12 cellular contexts compared by ENCODE assay signal in the genomic region with DNA sequence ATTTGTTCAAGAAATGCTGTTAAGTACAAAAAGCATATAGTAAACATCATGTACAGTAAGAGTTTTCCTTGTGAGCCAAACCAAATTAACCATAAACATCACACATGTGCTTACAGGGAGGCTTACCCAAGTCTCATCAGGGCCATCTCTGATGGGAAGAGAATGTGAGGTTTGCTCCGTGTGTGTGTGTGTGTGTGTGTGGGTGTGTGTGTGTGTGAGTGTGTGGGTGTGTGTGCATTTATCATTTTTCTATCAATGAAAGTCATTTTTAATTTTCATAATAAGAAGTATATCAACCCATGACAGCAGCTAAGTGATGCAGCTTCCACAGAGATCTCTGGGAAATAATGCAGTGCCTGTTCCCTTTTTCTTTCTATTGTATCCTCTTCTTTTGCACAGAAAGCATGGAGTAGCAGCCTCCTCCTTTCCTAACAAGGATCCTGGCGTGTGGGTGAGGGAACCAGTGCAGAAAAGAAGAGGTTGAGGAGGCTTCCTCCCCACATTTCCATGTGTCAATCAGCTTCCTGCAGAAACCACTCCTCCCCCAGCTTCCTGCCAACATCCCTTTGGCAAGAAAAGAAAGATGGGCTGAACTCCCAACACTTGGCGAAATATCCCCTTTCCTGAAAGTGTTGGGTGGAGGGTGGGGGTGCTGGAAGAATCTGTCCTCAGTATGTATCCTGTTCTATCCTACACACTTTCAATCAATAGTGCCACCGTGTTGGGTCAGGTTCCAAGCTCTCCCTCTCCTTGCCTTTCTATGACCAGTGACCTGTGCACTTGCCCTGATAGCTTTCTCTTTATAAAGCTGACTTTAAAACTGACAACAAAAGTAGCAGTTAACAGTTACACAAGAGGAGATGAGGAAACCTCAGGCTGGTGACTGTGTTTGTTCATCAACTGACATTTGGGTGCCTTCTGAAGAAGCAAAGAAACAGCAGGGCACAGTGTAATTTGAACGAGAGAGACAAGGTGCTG.
DNase-seq lines count a peak whose midpoint lies in the region; ATAC-seq, FAIRE-seq and TF ChIP-seq lines count a peak whose summit lies in the region.
"Had no signal": no experiment of that assay in that cellular context is flagged by ENCODE, and none has a peak within 500 bp of the region (broad histone marks: within the 10 kb centered on the region; RNA-seq: fewer than 3 reads in every experiment).

No MANE protein-coding gene starts in this region.

- H3K27me3 ChIP-seq in BLaER1 (no peaks in the 10 kb centered on the region), Loucy (ENCODE audit: insufficient read depth, low read length, poor library complexity, severe bottlenecking) (no peaks in the 10 kb centered on the region), K562 (ENCODE audit: control insufficient read depth in 2 of 2, insufficient read depth in 2 of 2, low read length in 2 of 2) (no peaks in the 10 kb centered on the region)
- H3K27me3 ChIP-seq: vagina had no signal

- H3K9ac ChIP-seq in BLaER1: no peak overlapping the region
- H3K9ac ChIP-seq in Loucy (ENCODE audit: low read depth, low read length, poor library complexity, severe bottlenecking): peak overlapping the region; percentile 11
- no peak overlapping the region for H3K9ac ChIP-seq in K562 (ENCODE audit: insufficient read depth in 1 of 2, low read depth in 2 of 2, low read length in 2 of 2)

- no peak for FAIRE-seq in K562 (lab: Jason Lieb, UNC)
- FAIRE-seq: astrocyte had no signal

- H3K4me2 ChIP-seq in BLaER1: peak overlapping the region; percentile 26
- peak overlapping the region; percentile 47 for H3K4me2 ChIP-seq in Loucy (ENCODE audit: low read depth, low read length, poor library complexity, severe bottlenecking)
- no peak overlapping the region; the same call in 1 of the 2 replicates for H3K4me2 ChIP-seq in K562 (ENCODE audit: insufficient read depth, low read length)

- H3K4me3 Mint-ChIP-seq in activated T-helper 2 cell treated with anti-CD3 and anti-CD28 coated beads, Interferon-gamma antibody, Interleukin-2, Interleukin-4, amounts not matched to agents 10 μg/mL and 5 μg/mL and 100 μg/mL, durations not matched to agents 14 hours and 24 hours and 36 hours (ENCODE audit: low read depth): no peak overlapping the region

- intact Hi-C loops in K562 (cut with micrococcal nuclease): no loop called here
- intact Hi-C loops in activated T-helper 2 cell treated with anti-CD3 and anti-CD28 coated beads, Interferon-gamma antibody, Interleukin-2, Interleukin-4, amounts not matched to agents 10 μg/mL and 5 μg/mL and 100 μg/mL, durations not matched to agents 14 hours and 24 hours and 36 hours (cut with micrococcal nuclease): no loop called here

- H3K9me3 ChIP-seq in BLaER1 (no peaks in the 10 kb centered on the region), Loucy (ENCODE audit: insufficient read depth, low read depth, low read length) (no peaks in the 10 kb centered on the region), K562 (replicated peaks; ENCODE audit: control insufficient read depth, insufficient read depth, low read depth, low read length) (no peaks in the 10 kb centered on the region; the same call in 1 of the 2 replicates)
- H3K9me3 ChIP-seq: vagina had no signal

- 10% methylated on average over 5 of the region's 5 CpGs for WGBS in K562 (ENCODE audit: insufficient coverage, low coverage, missing lambda C conversion rate)

- no peaks in the 10 kb centered on the region for H4K20me1 ChIP-seq in BLaER1
- H4K20me1 ChIP-seq in Loucy (ENCODE audit: insufficient read depth, low read length, poor library complexity, severe bottlenecking): no peaks in the 10 kb centered on the region
- no peaks in the 10 kb centered on the region for H4K20me1 ChIP-seq in K562 (replicated peaks; ENCODE audit: control insufficient read depth, insufficient read depth, low read length)

- ATAC-seq in K562 (peak; percentile 25), GM18870 (IDR thresholded peaks at IDR 0.05; ENCODE audit: unreplicated experiment) (no peak)

- H3K27ac Mint-ChIP-seq in activated T-helper 2 cell treated with anti-CD3 and anti-CD28 coated beads, Interferon-gamma antibody, Interleukin-2, Interleukin-4, amounts not matched to agents 10 μg/mL and 5 μg/mL and 100 μg/mL, durations not matched to agents 14 hours and 24 hours and 36 hours: no peak overlapping the region

- H3K36me3 ChIP-seq in BLaER1 (no peaks in the 10 kb centered on the region), Loucy (ENCODE audit: insufficient read depth, low read length) (no peaks in the 10 kb centered on the region), K562 (ENCODE audit: control insufficient read depth, insufficient read depth, low read length) (no peaks in the 10 kb centered on the region)
- H3K36me3 ChIP-seq: vagina had no signal

- no peak for TF ChIP-seq EP300 in K562 (IDR thresholded peaks at IDR 0.05; ENCODE audit: low read length)

- 0 out of 2 replicates have a peak overlapping the region, but pooled peaks have one; percentile 2 for H2AFZ ChIP-seq in Loucy (ENCODE audit: low read length)
- H2AFZ ChIP-seq in K562 (ENCODE audit: low read depth, low read length): peak overlapping the region; percentile 95

- no TSS peak for BruUV-seq in K562 (replicated peaks; lab: Mats Ljungman, UMichigan)

- H3K9me2 ChIP-seq in Loucy (replicated peaks; ENCODE audit: low read depth, low read length): no peaks in the 10 kb centered on the region

- no peaks in the 10 kb centered on the region for H3K36me3 Mint-ChIP-seq in activated T-helper 2 cell treated with anti-CD3 and anti-CD28 coated beads, Interferon-gamma antibody, Interleukin-2, Interleukin-4, amounts not matched to agents 10 μg/mL and 5 μg/mL and 100 μg/mL, durations not matched to agents 14 hours and 24 hours and 36 hours (ENCODE audit: low read depth)

- H3K27ac ChIP-seq in BLaER1 (no peak overlapping the region), K562 (ENCODE audit: extremely low read depth, low read depth, low read length) (peak overlapping the region; percentile 81; the same call in 2 of the 3 replicates)
- H3K27ac ChIP-seq: C4-2B, vagina had no signal

- H3K4me1 Mint-ChIP-seq in activated T-helper 2 cell treated with anti-CD3 and anti-CD28 coated beads, Interferon-gamma antibody, Interleukin-2, Interleukin-4, amounts not matched to agents 10 μg/mL and 5 μg/mL and 100 μg/mL, durations not matched to agents 14 hours and 24 hours and 36 hours (ENCODE audit: low read depth): peaks cover 6% of the 10 kb centered on the region

- no peaks in the 10 kb centered on the region for H3F3A ChIP-seq in Loucy (ENCODE audit: low read depth)

- no peak for TF ChIP-seq RAD21 in K562 (CRISPR knock-in tag; conservative IDR thresholded peaks at IDR 0.05 in 1 of 2, IDR thresholded peaks at IDR 0.05 in 1 of 2)

- CTCF ChIA-PET in K562 (lab: Yijun Ruan, JAX; ENCODE audit: low intra/inter-chr PET ratio): no interaction called here

- H3K4me1 ChIP-seq in BLaER1 (peaks cover 6% of the 10 kb centered on the region; the same call in 1 of the 2 replicates), Loucy (ENCODE audit: insufficient read depth, low read length, poor library complexity, severe bottlenecking) (peaks cover 29% of the 10 kb centered on the region), K562 (replicated peaks in 1 of 2; ENCODE audit: control insufficient read depth in 2 of 2, insufficient read depth in 2 of 2, low read length in 2 of 2) (peaks cover 8 to 48% of the 10 kb centered on the region in 2 experiments; a peak in 4 of 5 replicates)
- H3K4me1 ChIP-seq: vagina had no signal

- TF ChIP-seq POLR2A in K562 (conservative IDR thresholded peaks at IDR 0.05): no peak

- no peaks in the 10 kb centered on the region for H3K9me1 ChIP-seq in K562 (ENCODE audit: control insufficient read depth, insufficient read depth, low read length)

- TF ChIP-seq CTCF in Loucy (conservative IDR thresholded peaks at IDR 0.05; ENCODE audit: low read length): no peak
- TF ChIP-seq CTCF in K562 (IDR thresholded peaks at IDR 0.05 in 2 of 3, conservative IDR thresholded peaks at IDR 0.05 in 1 of 3; ENCODE audit: insufficient read depth in 2 of 3, low read depth in 1 of 3, low read length in 3 of 3): no peak

- H3K9me3 Mint-ChIP-seq in activated T-helper 2 cell treated with anti-CD3 and anti-CD28 coated beads, Interferon-gamma antibody, Interleukin-2, Interleukin-4, amounts not matched to agents 10 μg/mL and 5 μg/mL and 100 μg/mL, durations not matched to agents 14 hours and 24 hours and 36 hours: no peaks in the 10 kb centered on the region

- no peak for DNase-seq in K562 (ENCODE audit: extremely low read depth in 1 of 4, low spot score in 3 of 4)
- peak; percentile 11 to 57 for DNase-seq in lung microvascular endothelial cell (ENCODE audit: low read depth in 2 of 2)
- no peak for DNase-seq in NCI-H2081 treated with DMSO at 0.1 percent for 48 hours (lab: John Stamatoyannopoulos, UW)
- no peak for DNase-seq in activated T-helper 2 cell treated with anti-CD3 and anti-CD28 coated beads, Interferon-gamma antibody, Interleukin-2, Interleukin-4, amounts not matched to agents 10 μg/mL and 5 μg/mL and 100 μg/mL, durations not matched to agents 14 hours and 24 hours and 36 hours (ENCODE audit: low spot score)
- DNase-seq in cerebellum (ENCODE audit: low spot score): no peak
- DNase-seq: NCI-H510A treated with DMSO at 0.1 percent for 48 hours had no signal

- H3K79me2 ChIP-seq in Loucy (ENCODE audit: insufficient read depth, low read length): no peaks in the 10 kb centered on the region
- no peaks in the 10 kb centered on the region for H3K79me2 ChIP-seq in K562 (ENCODE audit: control insufficient read depth, insufficient read depth, low read length)

- H3K4me3 ChIP-seq in BLaER1 (no peak overlapping the region), Loucy (ENCODE audit: low read length, poor library complexity, severe bottlenecking) (peak overlapping the region; percentile 2), K562 (no peak overlapping the region)
- H3K4me3 ChIP-seq: vagina had no signal

- in situ Hi-C loops in K562 (cut with MboI): no loop called here

- H3K27me3 Mint-ChIP-seq in activated T-helper 2 cell treated with anti-CD3 and anti-CD28 coated beads, Interferon-gamma antibody, Interleukin-2, Interleukin-4, amounts not matched to agents 10 μg/mL and 5 μg/mL and 100 μg/mL, durations not matched to agents 14 hours and 24 hours and 36 hours (ENCODE audit: low read depth): peaks cover 15% of the 10 kb centered on the region

- POLR2A ChIA-PET in K562 (lab: Yijun Ruan, JAX): interaction anchor here (0.7 to 1.4 kb wide), 3 partner anchors 8 to 252 kb away, joined by 3 to 4 read pairs (median 4); a partner anchor contains a TSS

TF ChIP-seq in K562, 482 proteins besides CTCF, POLR2A, EP300 and RAD21 (continues in another document):
- TF ChIP-seq, protein P1, sequence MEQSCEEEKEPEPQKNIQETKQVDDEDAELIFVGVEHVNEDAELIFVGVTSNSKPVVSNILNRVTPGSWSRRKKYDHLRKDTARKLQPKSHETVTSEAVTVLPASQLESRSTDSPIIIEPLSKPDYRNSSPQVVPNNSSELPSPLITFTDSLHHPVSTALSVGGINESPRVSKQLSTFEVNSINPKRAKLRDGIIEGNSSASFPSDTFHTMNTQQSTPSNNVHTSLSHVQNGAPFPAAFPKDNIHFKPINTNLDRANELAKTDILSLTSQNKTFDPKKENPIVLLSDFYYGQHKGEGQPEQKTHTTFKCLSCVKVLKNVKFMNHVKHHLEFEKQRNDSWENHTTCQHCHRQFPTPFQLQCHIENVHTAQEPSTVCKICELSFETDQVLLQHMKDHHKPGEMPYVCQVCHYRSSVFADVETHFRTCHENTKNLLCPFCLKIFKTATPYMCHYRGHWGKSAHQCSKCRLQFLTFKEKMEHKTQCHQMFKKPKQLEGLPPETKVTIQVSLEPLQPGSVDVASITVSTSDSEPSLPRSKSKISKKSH (CRISPR knock-in tag; IDR thresholded peaks at IDR 0.05): no peak

Comparison
In these comparisons a context has a peak if more than half of its experiments do, and no peak if none do; other contexts are left out.
1. DNase-seq: peak in lung microvascular endothelial cell (2 of 2); none in K562 (0 of 4), NCI-H2081 treated with DMSO at 0.1 percent for 48 hours (single experiment), activated T-helper 2 cell treated with anti-CD3 and anti-CD28 coated beads, Interferon-gamma antibody, Interleukin-2, Interleukin-4, amounts not matched to agents 10 μg/mL and 5 μg/mL and 100 μg/mL, durations not matched to agents 14 hours and 24 hours and 36 hours (single experiment) and cerebellum (single experiment).